Comparison of ENCODE assay signal across 1 cellular context in genomic region chr9:123997665-123998277, GRCh38.
A peak's percentile ranks its signal among the peaks of the same experiment; 100 is the strongest.
TF ChIP-seq lines count a peak whose summit lies in the region.

No MANE protein-coding gene starts in this region.

TF ChIP-seq in H1, 55 proteins besides CTCF, POLR2A, EP300 and RAD21 (continued from another document):
- TF ChIP-seq SIX5 (IDR thresholded peaks at IDR 0.05; ENCODE audit: low read depth, low read length) (no peak), EZH2 (IDR thresholded peaks at IDR 0.05; ENCODE audit: low read depth, low read length, severe bottlenecking) (peak; percentile 5), SP1 (IDR thresholded peaks at IDR 0.05; ENCODE audit: low read depth, low read length) (no peak), EGR1 (IDR thresholded peaks at IDR 0.05; ENCODE audit: borderline replicate concordance, low read depth, low read length) (no peak), RNF2 (IDR thresholded peaks at IDR 0.05; ENCODE audit: borderline replicate concordance, low read depth, low read length, missing control alignments, poor library complexity, severe bottlenecking) (no peak), RXRA (IDR thresholded peaks at IDR 0.05; ENCODE audit: insufficient read depth, low read depth, low read length) (no peak), GABPA (IDR thresholded peaks at IDR 0.05; ENCODE audit: borderline replicate concordance, insufficient read depth, low read length) (no peak), BACH1 (IDR thresholded peaks at IDR 0.05; ENCODE audit: low read length) (no peak), FOSL1 (IDR thresholded peaks at IDR 0.05; ENCODE audit: insufficient read depth, low read depth, low read length) (no peak)
- TF ChIP-seq, protein P1, sequence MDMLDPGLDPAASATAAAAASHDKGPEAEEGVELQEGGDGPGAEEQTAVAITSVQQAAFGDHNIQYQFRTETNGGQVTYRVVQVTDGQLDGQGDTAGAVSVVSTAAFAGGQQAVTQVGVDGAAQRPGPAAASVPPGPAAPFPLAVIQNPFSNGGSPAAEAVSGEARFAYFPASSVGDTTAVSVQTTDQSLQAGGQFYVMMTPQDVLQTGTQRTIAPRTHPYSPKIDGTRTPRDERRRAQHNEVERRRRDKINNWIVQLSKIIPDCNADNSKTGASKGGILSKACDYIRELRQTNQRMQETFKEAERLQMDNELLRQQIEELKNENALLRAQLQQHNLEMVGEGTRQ (IDR thresholded peaks at IDR 0.05; ENCODE audit: low read length) = no peak
